Comparison of ENCODE assay signal across 18 cellular contexts in genomic region chr4:98673978-98674377, GRCh38. TPM values are rescaled to one million over a fixed set of nuclear protein-coding genes. Genes with fewer than 3 reads are reported as not detected.
A peak's percentile ranks its signal among the peaks of the same experiment; 100 is the strongest.
DNase-seq lines count a peak whose midpoint lies in the region; ATAC-seq and TF ChIP-seq lines count a peak whose summit lies in the region.
"Had no signal": no experiment of that assay in that cellular context is flagged by ENCODE, and none has a peak within 500 bp of the region (broad histone marks: within the 10 kb centered on the region; RNA-seq: fewer than 3 reads in every experiment).

No MANE protein-coding gene starts in this region.

- peaks cover 17% of the 10 kb centered on the region for H3K27me3 ChIP-seq in endodermal cell (ENCODE audit: control insufficient read depth, insufficient read depth, low read length, poor library complexity, severe bottlenecking)
- no peaks in the 10 kb centered on the region for H3K27me3 ChIP-seq in WERI-Rb-1 (ENCODE audit: insufficient read depth, low read depth, severe bottlenecking)
- no peaks in the 10 kb centered on the region for H3K27me3 ChIP-seq in Peyer's patch

- peaks cover 23% of the 10 kb centered on the region for H3K27me3 Mint-ChIP-seq in endodermal cell (ENCODE audit: insufficient read depth)

- H3K9me3 ChIP-seq in endodermal cell (ENCODE audit: control insufficient read depth, low read length) (no peaks in the 10 kb centered on the region), mesodermal cell (ENCODE audit: control insufficient read depth, low read length) (no peaks in the 10 kb centered on the region), WERI-Rb-1 (ENCODE audit: severe bottlenecking) (no peaks in the 10 kb centered on the region), Peyer's patch (no peaks in the 10 kb centered on the region)

- DNase-seq in EL = peak; percentile 42
- peak; percentile 34 for DNase-seq in NCI-H226
- DNase-seq in endodermal cell = peak; percentile 60
- DNase-seq in WERI-Rb-1 = no peak
- no peak for DNase-seq in SHP77 treated with DMSO at 0.1 percent for 48 hours (lab: John Stamatoyannopoulos, UW)
- no peak for DNase-seq in Peyer's patch
- DNase-seq: MV-4-11, NCI-H1105 treated with DMSO at 0.1 percent for 48 hours, NCI-H2029 treated with DMSO at 0.1 percent for 48 hours, NCI-H2171, NCI-H524 treated with DMSO at 0.1 percent for 48 hours, OCI-M1, RPMI8226 had no signal

- no peak overlapping the region for H3K4me3 ChIP-seq in endodermal cell (ENCODE audit: low read length)
- no peak overlapping the region for H3K4me3 ChIP-seq in mesodermal cell (ENCODE audit: extremely low read depth, insufficient read depth, low read length, poor library complexity, severe bottlenecking)
- H3K4me3 ChIP-seq in WERI-Rb-1 (ENCODE audit: low read depth, low read length) = no peak overlapping the region
- no peak overlapping the region for H3K4me3 ChIP-seq in Peyer's patch

- H3K27ac Mint-ChIP-seq in endodermal cell = peak overlapping the region; percentile 67
- H3K27ac Mint-ChIP-seq: B cell, CD14-positive monocyte had no signal

- no peak for TF ChIP-seq CTCF in endodermal cell (conservative IDR thresholded peaks at IDR 0.05)
- no peak for TF ChIP-seq CTCF in WERI-Rb-1 (IDR thresholded peaks at IDR 0.05; ENCODE audit: low read depth, low read length)
- TF ChIP-seq CTCF in Peyer's patch (IDR thresholded peaks at IDR 0.05) = no peak

- no peaks in the 10 kb centered on the region for H3K36me3 ChIP-seq in endodermal cell (ENCODE audit: control insufficient read depth, insufficient read depth, low read length)
- no peaks in the 10 kb centered on the region for H3K36me3 ChIP-seq in mesodermal cell (ENCODE audit: control insufficient read depth, insufficient read depth, low read length)
- no peaks in the 10 kb centered on the region for H3K36me3 ChIP-seq in WERI-Rb-1
- no peaks in the 10 kb centered on the region for H3K36me3 ChIP-seq in Peyer's patch

- 74 to 90% methylated on average over 6 of the region's 6 CpGs for WGBS in endodermal cell (ENCODE audit: insufficient coverage in 1 of 2, insufficient read length in 1 of 2), 2 experiments
- 86 to 90% methylated on average over 4 to 6 of the region's 6 CpGs for WGBS in mesodermal cell (ENCODE audit: insufficient coverage in 2 of 2), 2 experiments

- no peak for ATAC-seq in HG03571 (IDR thresholded peaks at IDR 0.05; ENCODE audit: unreplicated experiment)
- ATAC-seq: HCT116 had no signal

- no peak overlapping the region for H3K9ac ChIP-seq in endodermal cell (ENCODE audit: extremely low read depth, low read length, poor library complexity, severe bottlenecking)

- H3K9me3 Mint-ChIP-seq in endodermal cell = no peaks in the 10 kb centered on the region

- H3K36me3 Mint-ChIP-seq in endodermal cell (ENCODE audit: low read depth) = no peaks in the 10 kb centered on the region
- H3K36me3 Mint-ChIP-seq: CD14-positive monocyte had no signal

- H3K27ac ChIP-seq in endodermal cell (ENCODE audit: low read depth, low read length) = no peak overlapping the region
- H3K27ac ChIP-seq in mesodermal cell (ENCODE audit: low read depth, low read length, severe bottlenecking) = peak overlapping the region; percentile 72
- H3K27ac ChIP-seq in WERI-Rb-1 = no peak overlapping the region
- H3K27ac ChIP-seq in Peyer's patch = no peak overlapping the region

- no peak overlapping the region for H3K4me3 Mint-ChIP-seq in endodermal cell
- H3K4me3 Mint-ChIP-seq: B cell, CD14-positive monocyte had no signal

- TF ChIP-seq POLR2A in Peyer's patch (IDR thresholded peaks at IDR 0.05) = no peak

- peaks cover 27% of the 10 kb centered on the region for H3K4me1 Mint-ChIP-seq in endodermal cell
- H3K4me1 Mint-ChIP-seq: CD14-positive monocyte had no signal

- peaks cover 10% of the 10 kb centered on the region for H3K4me1 ChIP-seq in endodermal cell (ENCODE audit: control insufficient read depth, insufficient read depth, low read length)
- H3K4me1 ChIP-seq in mesodermal cell (ENCODE audit: control insufficient read depth, insufficient read depth, low read length, poor library complexity, severe bottlenecking) = peaks cover 17% of the 10 kb centered on the region
- H3K4me1 ChIP-seq in Peyer's patch = no peaks in the 10 kb centered on the region

RNA-seq across cellular contexts. Expression of gene TSPAN5, which starts 15.6 kb away (rescaled TPM):
- total RNA-seq in endodermal cell (10 to 100 TPM in 1 of 2 donors, 1 to 10 TPM in 1; 7.4 to 11.8 TPM), Peyer's patch (1 to 10 TPM; 2.1 to 5.8 (median 3.8) TPM)
- polyA plus RNA-seq in endodermal cell (2013, experiment 1 of 2) = 21.9 TPM
- 21.6 TPM for polyA plus RNA-seq in endodermal cell (2013, experiment 2 of 2)
- 66.2 TPM for polyA plus RNA-seq in mesodermal cell (2013, experiment 1 of 2)
- 69.8 TPM for polyA plus RNA-seq in mesodermal cell (2013, experiment 2 of 2)

Comparison
In these comparisons a context has a peak if more than half of its experiments do, and no peak if none do; other contexts are left out.
1. DNase-seq: peak in EL (single experiment), NCI-H226 (single experiment) and endodermal cell (single experiment); none in WERI-Rb-1 (single experiment), SHP77 treated with DMSO at 0.1 percent for 48 hours (single experiment) and Peyer's patch (0 of 3).